Comparison of ENCODE assay signal across 3 cellular contexts in the genomic region with DNA sequence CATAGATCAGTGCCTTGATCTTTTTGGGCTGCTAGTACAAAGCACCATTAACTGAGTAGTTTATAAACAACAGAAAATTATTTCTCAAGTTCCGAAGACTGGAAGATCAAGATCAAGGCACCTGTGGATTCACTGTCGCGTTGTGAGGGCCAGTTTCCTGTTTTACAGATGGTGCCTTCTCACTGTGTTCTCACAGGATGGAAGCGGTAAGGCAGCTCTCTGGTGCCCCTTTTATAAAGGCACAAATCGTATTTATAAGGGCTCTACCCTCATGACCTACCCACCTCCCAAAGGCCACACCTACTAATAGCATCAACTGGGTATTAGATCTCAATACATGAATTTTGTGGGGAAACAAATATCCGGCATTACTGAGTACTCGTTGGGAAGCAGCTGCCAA.
TF ChIP-seq lines count a peak whose summit lies in the region.

No MANE protein-coding gene starts in this region.

TF ChIP-seq in GM23338, 12 proteins besides CTCF, POLR2A, EP300 and RAD21 (continues in another document):
- TF ChIP-seq STAT1 (IDR thresholded peaks at IDR 0.05; ENCODE audit: unreplicated experiment): no peak
- no peak for TF ChIP-seq POLR2AphosphoS5 (IDR thresholded peaks at IDR 0.05; ENCODE audit: low read depth)
- TF ChIP-seq EZH2phosphoT487 (IDR thresholded peaks at IDR 0.05; ENCODE audit: unreplicated experiment): no peak
- TF ChIP-seq EZH2 (IDR thresholded peaks at IDR 0.05; ENCODE audit: low read depth, unreplicated experiment): no peak
- no peak for TF ChIP-seq CREB1 (CRISPR knock-in tag; IDR thresholded peaks at IDR 0.05; ENCODE audit: low read depth)
- TF ChIP-seq NANOG (IDR thresholded peaks at IDR 0.05; ENCODE audit: borderline replicate concordance): no peak
- TF ChIP-seq, protein P1, sequence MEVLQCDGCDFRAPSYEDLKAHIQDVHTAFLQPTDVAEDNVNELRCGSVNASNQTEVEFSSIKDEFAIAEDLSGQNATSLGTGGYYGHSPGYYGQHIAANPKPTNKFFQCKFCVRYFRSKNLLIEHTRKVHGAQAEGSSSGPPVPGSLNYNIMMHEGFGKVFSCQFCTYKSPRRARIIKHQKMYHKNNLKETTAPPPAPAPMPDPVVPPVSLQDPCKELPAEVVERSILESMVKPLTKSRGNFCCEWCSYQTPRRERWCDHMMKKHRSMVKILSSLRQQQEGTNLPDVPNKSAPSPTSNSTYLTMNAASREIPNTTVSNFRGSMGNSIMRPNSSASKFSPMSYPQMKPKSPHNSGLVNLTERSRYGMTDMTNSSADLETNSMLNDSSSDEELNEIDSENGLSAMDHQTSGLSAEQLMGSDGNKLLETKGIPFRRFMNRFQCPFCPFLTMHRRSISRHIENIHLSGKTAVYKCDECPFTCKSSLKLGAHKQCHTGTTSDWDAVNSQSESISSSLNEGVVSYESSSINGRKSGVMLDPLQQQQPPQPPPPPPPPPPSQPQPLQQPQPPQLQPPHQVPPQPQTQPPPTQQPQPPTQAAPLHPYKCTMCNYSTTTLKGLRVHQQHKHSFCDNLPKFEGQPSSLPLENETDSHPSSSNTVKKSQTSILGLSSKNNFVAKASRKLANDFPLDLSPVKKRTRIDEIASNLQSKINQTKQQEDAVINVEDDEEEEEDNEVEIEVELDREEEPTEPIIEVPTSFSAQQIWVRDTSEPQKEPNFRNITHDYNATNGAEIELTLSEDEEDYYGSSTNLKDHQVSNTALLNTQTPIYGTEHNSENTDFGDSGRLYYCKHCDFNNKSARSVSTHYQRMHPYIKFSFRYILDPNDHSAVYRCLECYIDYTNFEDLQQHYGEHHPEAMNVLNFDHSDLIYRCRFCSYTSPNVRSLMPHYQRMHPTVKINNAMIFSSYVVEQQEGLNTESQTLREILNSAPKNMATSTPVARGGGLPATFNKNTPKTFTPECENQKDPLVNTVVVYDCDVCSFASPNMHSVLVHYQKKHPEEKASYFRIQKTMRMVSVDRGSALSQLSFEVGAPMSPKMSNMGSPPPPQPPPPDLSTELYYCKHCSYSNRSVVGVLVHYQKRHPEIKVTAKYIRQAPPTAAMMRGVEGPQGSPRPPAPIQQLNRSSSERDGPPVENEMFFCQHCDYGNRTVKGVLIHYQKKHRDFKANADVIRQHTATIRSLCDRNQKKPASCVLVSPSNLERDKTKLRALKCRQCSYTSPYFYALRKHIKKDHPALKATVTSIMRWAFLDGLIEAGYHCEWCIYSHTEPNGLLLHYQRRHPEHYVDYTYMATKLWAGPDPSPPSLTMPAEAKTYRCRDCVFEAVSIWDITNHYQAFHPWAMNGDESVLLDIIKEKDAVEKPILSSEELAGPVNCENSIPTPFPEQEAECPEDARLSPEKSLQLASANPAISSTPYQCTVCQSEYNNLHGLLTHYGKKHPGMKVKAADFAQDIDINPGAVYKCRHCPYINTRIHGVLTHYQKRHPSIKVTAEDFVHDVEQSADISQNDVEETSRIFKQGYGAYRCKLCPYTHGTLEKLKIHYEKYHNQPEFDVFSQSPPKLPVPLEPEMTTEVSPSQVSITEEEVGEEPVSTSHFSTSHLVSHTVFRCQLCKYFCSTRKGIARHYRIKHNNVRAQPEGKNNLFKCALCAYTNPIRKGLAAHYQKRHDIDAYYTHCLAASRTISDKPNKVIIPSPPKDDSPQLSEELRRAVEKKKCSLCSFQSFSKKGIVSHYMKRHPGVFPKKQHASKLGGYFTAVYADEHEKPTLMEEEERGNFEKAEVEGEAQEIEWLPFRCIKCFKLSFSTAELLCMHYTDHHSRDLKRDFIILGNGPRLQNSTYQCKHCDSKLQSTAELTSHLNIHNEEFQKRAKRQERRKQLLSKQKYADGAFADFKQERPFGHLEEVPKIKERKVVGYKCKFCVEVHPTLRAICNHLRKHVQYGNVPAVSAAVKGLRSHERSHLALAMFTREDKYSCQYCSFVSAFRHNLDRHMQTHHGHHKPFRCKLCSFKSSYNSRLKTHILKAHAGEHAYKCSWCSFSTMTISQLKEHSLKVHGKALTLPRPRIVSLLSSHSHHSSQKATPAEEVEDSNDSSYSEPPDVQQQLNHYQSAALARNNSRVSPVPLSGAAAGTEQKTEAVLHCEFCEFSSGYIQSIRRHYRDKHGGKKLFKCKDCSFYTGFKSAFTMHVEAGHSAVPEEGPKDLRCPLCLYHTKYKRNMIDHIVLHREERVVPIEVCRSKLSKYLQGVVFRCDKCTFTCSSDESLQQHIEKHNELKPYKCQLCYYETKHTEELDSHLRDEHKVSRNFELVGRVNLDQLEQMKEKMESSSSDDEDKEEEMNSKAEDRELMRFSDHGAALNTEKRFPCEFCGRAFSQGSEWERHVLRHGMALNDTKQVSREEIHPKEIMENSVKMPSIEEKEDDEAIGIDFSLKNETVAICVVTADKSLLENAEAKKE (CRISPR knock-in tag; IDR thresholded peaks at IDR 0.05): no peak
- TF ChIP-seq ZNF114 (CRISPR knock-in tag; IDR thresholded peaks at IDR 0.05): no peak
- no peak for TF ChIP-seq JUNB (IDR thresholded peaks at IDR 0.05; ENCODE audit: unreplicated experiment)

TF ChIP-seq in WTC11, 78 proteins besides CTCF, POLR2A, EP300 and RAD21:
- TF ChIP-seq JAZF1 (CRISPR knock-in tag; IDR thresholded peaks at IDR 0.05) (no peak), CREB1 (CRISPR knock-in tag; IDR thresholded peaks at IDR 0.05) (no peak)
- TF ChIP-seq, protein P2, sequence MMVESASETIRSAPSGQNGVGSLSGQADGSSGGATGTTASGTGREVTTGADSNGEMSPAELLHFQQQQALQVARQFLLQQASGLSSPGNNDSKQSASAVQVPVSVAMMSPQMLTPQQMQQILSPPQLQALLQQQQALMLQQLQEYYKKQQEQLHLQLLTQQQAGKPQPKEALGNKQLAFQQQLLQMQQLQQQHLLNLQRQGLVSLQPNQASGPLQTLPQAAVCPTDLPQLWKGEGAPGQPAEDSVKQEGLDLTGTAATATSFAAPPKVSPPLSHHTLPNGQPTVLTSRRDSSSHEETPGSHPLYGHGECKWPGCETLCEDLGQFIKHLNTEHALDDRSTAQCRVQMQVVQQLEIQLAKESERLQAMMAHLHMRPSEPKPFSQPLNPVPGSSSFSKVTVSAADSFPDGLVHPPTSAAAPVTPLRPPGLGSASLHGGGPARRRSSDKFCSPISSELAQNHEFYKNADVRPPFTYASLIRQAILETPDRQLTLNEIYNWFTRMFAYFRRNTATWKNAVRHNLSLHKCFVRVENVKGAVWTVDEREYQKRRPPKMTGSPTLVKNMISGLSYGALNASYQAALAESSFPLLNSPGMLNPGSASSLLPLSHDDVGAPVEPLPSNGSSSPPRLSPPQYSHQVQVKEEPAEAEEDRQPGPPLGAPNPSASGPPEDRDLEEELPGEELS (CRISPR knock-in tag; IDR thresholded peaks at IDR 0.05): no peak

TF ChIP-seq in H1, 55 proteins besides CTCF, POLR2A, EP300 and RAD21:
- TF ChIP-seq YY1 (IDR thresholded peaks at IDR 0.05; ENCODE audit: low read depth, low read length): no peak
- TF ChIP-seq EZH2 (IDR thresholded peaks at IDR 0.05; ENCODE audit: low read depth, low read length, severe bottlenecking): no peak
- TF ChIP-seq TBP (IDR thresholded peaks at IDR 0.05; ENCODE audit: low read depth, low read length): no peak
- TF ChIP-seq SIRT6 (IDR thresholded peaks at IDR 0.05; ENCODE audit: low read length): no peak
- no peak for TF ChIP-seq TAF1 (IDR thresholded peaks at IDR 0.05; ENCODE audit: low read depth, low read length)
- no peak for TF ChIP-seq TEAD4 (IDR thresholded peaks at IDR 0.05; ENCODE audit: low read depth, low read length)
- no peak for TF ChIP-seq SP1 (IDR thresholded peaks at IDR 0.05; ENCODE audit: low read depth, low read length)
- TF ChIP-seq CBX5 (IDR thresholded peaks at IDR 0.05; ENCODE audit: low read depth, low read length): no peak
- no peak for TF ChIP-seq POU5F1 (IDR thresholded peaks at IDR 0.05; ENCODE audit: low read depth, low read length)
- TF ChIP-seq RXRA (IDR thresholded peaks at IDR 0.05; ENCODE audit: insufficient read depth, low read depth, low read length): no peak
- no peak for TF ChIP-seq CTBP2 (IDR thresholded peaks at IDR 0.05; ENCODE audit: borderline replicate concordance, insufficient read depth, insufficient read length, low read length)
- TF ChIP-seq, protein P3, sequence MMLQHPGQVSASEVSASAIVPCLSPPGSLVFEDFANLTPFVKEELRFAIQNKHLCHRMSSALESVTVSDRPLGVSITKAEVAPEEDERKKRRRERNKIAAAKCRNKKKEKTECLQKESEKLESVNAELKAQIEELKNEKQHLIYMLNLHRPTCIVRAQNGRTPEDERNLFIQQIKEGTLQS (IDR thresholded peaks at IDR 0.05; ENCODE audit: insufficient read depth, low read depth, low read length): no peak
- TF ChIP-seq SIX5 (IDR thresholded peaks at IDR 0.05; ENCODE audit: low read depth, low read length): no peak
- no peak for TF ChIP-seq SP2 (IDR thresholded peaks at IDR 0.05; ENCODE audit: low read length)
- no peak for TF ChIP-seq GABPA (IDR thresholded peaks at IDR 0.05; ENCODE audit: borderline replicate concordance, insufficient read depth, low read length)
- no peak for TF ChIP-seq HDAC2 (IDR thresholded peaks at IDR 0.05; ENCODE audit: borderline replicate concordance in 1 of 2, low read depth in 2 of 2, low read length in 2 of 2)
- TF ChIP-seq RFX5 (IDR thresholded peaks at IDR 0.05; ENCODE audit: borderline replicate concordance, low read depth, low read length): no peak
- TF ChIP-seq SP4 (IDR thresholded peaks at IDR 0.05; ENCODE audit: low read length): no peak
- no peak for TF ChIP-seq CEBPB (IDR thresholded peaks at IDR 0.05; ENCODE audit: low read depth, low read length)
- TF ChIP-seq KDM4A (IDR thresholded peaks at IDR 0.05; ENCODE audit: low read depth, low read length, severe bottlenecking): no peak
